26 cellular contexts compared by ENCODE assay signal in the genomic region with DNA sequence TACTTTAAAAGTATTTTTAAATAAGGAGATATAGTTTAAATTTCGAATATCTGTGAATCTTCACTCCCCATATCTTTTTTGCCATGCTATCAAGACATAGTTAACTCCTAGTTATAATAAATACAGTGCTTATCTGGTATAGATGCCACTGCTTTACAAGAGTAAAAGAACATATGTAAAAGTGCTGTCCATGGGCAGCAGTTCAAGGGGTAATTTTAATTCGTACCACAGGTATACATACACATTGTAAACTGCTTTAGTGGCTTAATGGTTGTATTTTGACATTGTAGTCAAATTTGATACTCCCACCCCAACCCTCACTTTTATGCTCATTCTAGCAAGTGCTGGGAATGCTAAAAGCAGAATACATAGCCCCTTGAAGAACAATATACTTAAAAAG. TPM values are rescaled to one million over a fixed set of nuclear protein-coding genes. Genes with fewer than 3 reads are reported as not detected.
DNase-seq lines count a peak whose midpoint lies in the region; ATAC-seq, FAIRE-seq and TF ChIP-seq lines count a peak whose summit lies in the region.
"Had no signal": no experiment of that assay in that cellular context is flagged by ENCODE, and none has a peak within 500 bp of the region (broad histone marks: within the 10 kb centered on the region; RNA-seq: fewer than 3 reads in every experiment).

No MANE protein-coding gene starts in this region.

- POLR2A ChIA-PET in A549 (lab: Yijun Ruan, JAX) (no interaction called here), HEK293 (lab: Yijun Ruan, JAX) (no interaction called here)

- peaks cover 5% of the 10 kb centered on the region; the same call in 1 of the 3 replicates for H3K4me1 ChIP-seq in A549
- no peaks in the 10 kb centered on the region for H3K4me1 ChIP-seq in HEK293 (ENCODE audit: control insufficient read depth, insufficient read depth, low read length)
- peaks cover 0 to 4% of the 10 kb centered on the region in 2 experiments for H3K4me1 ChIP-seq in trophoblast cell (ENCODE audit: control insufficient read depth in 1 of 2, insufficient read depth in 2 of 2, low read length in 2 of 2)
- peaks cover 23% of the 10 kb centered on the region for H3K4me1 ChIP-seq in left ventricle myocardium inferior

- no peak for DNase-seq in A549 (ENCODE audit: low read depth in 1 of 2, low spot score in 1 of 2)
- no peak for DNase-seq in D721Med (ENCODE audit: insufficient read length, low spot score)
- DNase-seq in trophoblast cell = no peak
- no peak for DNase-seq in left ventricle myocardium inferior
- DNase-seq: 8988T; AML-193; Caco-2; Calu3; CD4-positive, alpha-beta T cell; CD8-positive, alpha-beta T cell; DMS 273 treated with DMSO at 0.1 percent for 48 hours; DMS153; DMS53; DMS79; DND-41; EL; GDM1 had no signal

- H3K4me2 ChIP-seq in A549 (no peak overlapping the region), trophoblast cell (ENCODE audit: low read length) (no peak overlapping the region)
- H3K4me2 ChIP-seq: BLaER1 treated with 17β-estradiol and CSF1 and Interleukin-3, amounts not matched to agents 10 nM and 100 nM had no signal

- no peak overlapping the region for H3K23ac ChIP-seq in trophoblast cell (ENCODE audit: low read length)

- no peaks in the 10 kb centered on the region for H3K27me3 ChIP-seq in trophoblast cell (ENCODE audit: insufficient read depth, low read length)
- no peaks in the 10 kb centered on the region for H3K27me3 ChIP-seq in left ventricle myocardium inferior (ENCODE audit: low read depth)
- H3K27me3 ChIP-seq: BLaER1 treated with 17β-estradiol and CSF1 and Interleukin-3, amounts not matched to agents 10 nM and 100 nM had no signal

- 71% methylated on average over 2 of the region's 2 CpGs for WGBS in A549 (ENCODE audit: missing lambda C conversion rate)
- no CpG with 5 or more reads among the region's 2 CpGs for WGBS in trophoblast cell (ENCODE audit: extremely low coverage, insufficient coverage, insufficient read length)

- no peak overlapping the region for H2BK120ac ChIP-seq in trophoblast cell (ENCODE audit: insufficient read depth, low read length, poor library complexity)

- H3K9ac ChIP-seq in trophoblast cell (ENCODE audit: low read length) = no peak overlapping the region
- H3K9ac ChIP-seq: BLaER1 treated with 17β-estradiol and CSF1 and Interleukin-3, amounts not matched to agents 10 nM and 100 nM had no signal

- no peak overlapping the region for H3K18ac ChIP-seq in trophoblast cell (ENCODE audit: low read length)

- H3K27ac ChIP-seq in A549 (no peak overlapping the region), HEK293 (ENCODE audit: extremely low read depth, low read depth, low read length) (no peak overlapping the region), trophoblast cell (ENCODE audit: low read depth, low read length) (no peak overlapping the region), left ventricle myocardium inferior (replicated peaks) (no peak overlapping the region)
- H3K27ac ChIP-seq: BLaER1 treated with 17β-estradiol and CSF1 and Interleukin-3, amounts not matched to agents 10 nM and 100 nM; C4-2B had no signal

- H4K8ac ChIP-seq in trophoblast cell (ENCODE audit: low read depth, low read length) = no peak overlapping the region

- TF ChIP-seq CTCF in A549 (IDR thresholded peaks at IDR 0.05) = no peak
- TF ChIP-seq CTCF in D721Med (IDR thresholded peaks at IDR 0.05; ENCODE audit: insufficient read depth, missing control alignments) = no peak
- no peak for TF ChIP-seq CTCF in HEK293 (tag by site-specific recombination; IDR thresholded peaks at IDR 0.05)
- no peak for TF ChIP-seq CTCF in left ventricle myocardium inferior (IDR thresholded peaks at IDR 0.05; ENCODE audit: borderline replicate concordance)

- H2BK12ac ChIP-seq in trophoblast cell (ENCODE audit: low read length) = no peak overlapping the region

- ATAC-seq in A549 (no peak), HG03095 (IDR thresholded peaks at IDR 0.05; ENCODE audit: unreplicated experiment) (no peak), HG03432 (IDR thresholded peaks at IDR 0.05; ENCODE audit: unreplicated experiment) (no peak)
- ATAC-seq: CD8-positive, alpha-beta T cell; GM12878 had no signal

- H2AK5ac ChIP-seq in trophoblast cell (ENCODE audit: low read length) = no peak overlapping the region

- peaks cover 4% of the 10 kb centered on the region for H3K79me2 ChIP-seq in trophoblast cell (ENCODE audit: control insufficient read depth, insufficient read depth, low read length, poor library complexity)

- H2BK5ac ChIP-seq in trophoblast cell (ENCODE audit: low read depth, low read length, poor library complexity) = no peak overlapping the region

- no peak overlapping the region for H2AFZ ChIP-seq in trophoblast cell (ENCODE audit: insufficient read depth, low read length, poor library complexity)

- FAIRE-seq in A549 (lab: Jason Lieb, UNC) (no peak), D721Med (lab: Jason Lieb, UNC) (peak; percentile 77)
- FAIRE-seq: A204.1, GM12878, GM12892, GM18507 had no signal

- intact Hi-C loops in left ventricle myocardium inferior (cut with micrococcal nuclease) = no loop called here

- H4K12ac ChIP-seq in trophoblast cell (ENCODE audit: low read depth, low read length) = no peak overlapping the region

- peaks cover 0 to 5% of the 10 kb centered on the region in 2 experiments; a peak in 1 of 3 replicates for H3K36me3 ChIP-seq in HEK293 (ENCODE audit: control insufficient read depth in 2 of 2, insufficient read depth in 1 of 2, low read length in 2 of 2)
- H3K36me3 ChIP-seq in trophoblast cell (ENCODE audit: control insufficient read depth in 1 of 2, insufficient read depth in 2 of 2, low read length in 2 of 2) = peaks cover 0 to 3% of the 10 kb centered on the region in 2 experiments
- no peaks in the 10 kb centered on the region for H3K36me3 ChIP-seq in left ventricle myocardium inferior

- no peaks in the 10 kb centered on the region for H3K9me3 ChIP-seq in A549
- H3K9me3 ChIP-seq in HEK293 (ENCODE audit: control insufficient read depth, insufficient read depth, low read depth, low read length) = no peaks in the 10 kb centered on the region
- peaks cover 2% of the 10 kb centered on the region for H3K9me3 ChIP-seq in trophoblast cell (ENCODE audit: insufficient read depth, low read depth, low read length)
- H3K9me3 ChIP-seq in left ventricle myocardium inferior (replicated peaks) = peaks cover 4% of the 10 kb centered on the region
- H3K9me3 ChIP-seq: Caco-2 had no signal

- no peak overlapping the region for H3K14ac ChIP-seq in trophoblast cell (ENCODE audit: low read length)

- H3K4me3 ChIP-seq in A549 (no peak overlapping the region), HEK293 (ENCODE audit: low read depth, low read length) (no peak overlapping the region), trophoblast cell (ENCODE audit: low read depth, low read length) (no peak overlapping the region), left ventricle myocardium inferior (no peak overlapping the region)
- H3K4me3 ChIP-seq: BLaER1 treated with 17β-estradiol and CSF1 and Interleukin-3, amounts not matched to agents 10 nM and 100 nM; GM12878 had no signal

- TF ChIP-seq EP300 in A549 (IDR thresholded peaks at IDR 0.05) = no peak

- CTCF ChIA-PET in A549 (lab: Yijun Ruan, JAX) = no interaction called here
- CTCF ChIA-PET in HEK293 (lab: Yijun Ruan, JAX) = no interaction called here

- TF ChIP-seq POLR2A in A549 (IDR thresholded peaks at IDR 0.05; ENCODE audit: low read length) = no peak

- no peaks in the 10 kb centered on the region for H3K79me1 ChIP-seq in trophoblast cell (ENCODE audit: low read length)

- peak overlapping the region; percentile 55 for H3K4ac ChIP-seq in trophoblast cell (ENCODE audit: low read depth, low read length)

- TF ChIP-seq RAD21 in A549 (conservative IDR thresholded peaks at IDR 0.05 in 1 of 2, IDR thresholded peaks at IDR 0.05 in 1 of 2) = no peak

- H4K91ac ChIP-seq in trophoblast cell (ENCODE audit: low read depth, low read length) = no peak overlapping the region

TF ChIP-seq in HEK293, 187 proteins besides CTCF, POLR2A, EP300 and RAD21 (continues in another document):
- TF ChIP-seq, protein P1, sequence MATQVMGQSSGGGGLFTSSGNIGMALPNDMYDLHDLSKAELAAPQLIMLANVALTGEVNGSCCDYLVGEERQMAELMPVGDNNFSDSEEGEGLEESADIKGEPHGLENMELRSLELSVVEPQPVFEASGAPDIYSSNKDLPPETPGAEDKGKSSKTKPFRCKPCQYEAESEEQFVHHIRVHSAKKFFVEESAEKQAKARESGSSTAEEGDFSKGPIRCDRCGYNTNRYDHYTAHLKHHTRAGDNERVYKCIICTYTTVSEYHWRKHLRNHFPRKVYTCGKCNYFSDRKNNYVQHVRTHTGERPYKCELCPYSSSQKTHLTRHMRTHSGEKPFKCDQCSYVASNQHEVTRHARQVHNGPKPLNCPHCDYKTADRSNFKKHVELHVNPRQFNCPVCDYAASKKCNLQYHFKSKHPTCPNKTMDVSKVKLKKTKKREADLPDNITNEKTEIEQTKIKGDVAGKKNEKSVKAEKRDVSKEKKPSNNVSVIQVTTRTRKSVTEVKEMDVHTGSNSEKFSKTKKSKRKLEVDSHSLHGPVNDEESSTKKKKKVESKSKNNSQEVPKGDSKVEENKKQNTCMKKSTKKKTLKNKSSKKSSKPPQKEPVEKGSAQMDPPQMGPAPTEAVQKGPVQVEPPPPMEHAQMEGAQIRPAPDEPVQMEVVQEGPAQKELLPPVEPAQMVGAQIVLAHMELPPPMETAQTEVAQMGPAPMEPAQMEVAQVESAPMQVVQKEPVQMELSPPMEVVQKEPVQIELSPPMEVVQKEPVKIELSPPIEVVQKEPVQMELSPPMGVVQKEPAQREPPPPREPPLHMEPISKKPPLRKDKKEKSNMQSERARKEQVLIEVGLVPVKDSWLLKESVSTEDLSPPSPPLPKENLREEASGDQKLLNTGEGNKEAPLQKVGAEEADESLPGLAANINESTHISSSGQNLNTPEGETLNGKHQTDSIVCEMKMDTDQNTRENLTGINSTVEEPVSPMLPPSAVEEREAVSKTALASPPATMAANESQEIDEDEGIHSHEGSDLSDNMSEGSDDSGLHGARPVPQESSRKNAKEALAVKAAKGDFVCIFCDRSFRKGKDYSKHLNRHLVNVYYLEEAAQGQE (tag by site-specific recombination; IDR thresholded peaks at IDR 0.05) = peak; percentile 84
- TF ChIP-seq ZNF157 (tag by site-specific recombination; IDR thresholded peaks at IDR 0.05) = no peak

RNA-seq across cellular contexts. Expression of a gene that starts 18.6 kb away (rescaled TPM):
- polyA plus RNA-seq in A549 (2011; rRNA removed) = 9.4 and 10.5 TPM in 2 replicates
- polyA plus RNA-seq in A549 (2012; cell fraction: cytosol; rRNA removed) = 2.4 and 3.1 TPM in 2 replicates
- polyA plus RNA-seq in A549 (2012; cell fraction: nucleus; rRNA removed) = 6.1 and 7.0 TPM in 2 replicates
- polyA plus RNA-seq in A549 (2017; fragmentation: RNase III; extraction: RNeasy Plus Mini Kit Qiagen cat#74134 plus additional on column Dnase treatment) = 2.6 to 3.2 TPM (median 2.9 TPM) in 3 replicates
- 27.7 and 36.5 TPM in 2 replicates for polyA minus RNA-seq in A549 (2011; rRNA and poly(A)+ RNA removed)
- polyA plus RNA-seq in trophoblast cell (2013) = 28.6 and 29.4 TPM in 2 replicates
- total RNA-seq in left ventricle myocardium inferior = 7.5 TPM
